1 cellular context compared by ENCODE assay signal in the genomic region with DNA sequence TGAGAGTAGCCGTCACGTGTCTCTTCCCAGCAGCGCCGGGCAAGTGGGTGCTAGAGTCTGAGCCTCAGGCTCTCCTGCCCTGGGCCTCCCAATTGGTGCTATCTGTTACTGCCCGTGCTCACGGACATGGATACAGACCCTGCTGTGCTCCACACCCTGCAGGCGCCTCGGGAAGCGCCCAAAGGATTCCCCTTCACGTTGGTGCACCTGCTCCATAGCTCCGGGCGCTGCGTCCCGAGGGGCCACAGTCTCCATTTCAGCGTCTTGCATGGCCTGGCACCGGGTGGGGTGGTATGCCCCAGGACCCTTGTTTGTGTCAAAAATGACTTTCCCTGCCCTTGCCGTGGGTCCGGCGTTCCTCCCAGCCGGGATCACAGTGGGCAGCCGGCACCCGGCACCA.
TF ChIP-seq lines count a peak whose summit lies in the region.

No MANE protein-coding gene starts in this region.

TF ChIP-seq in endothelial cell of umbilical vein, 7 proteins besides CTCF, POLR2A, EP300 and RAD21:
- TF ChIP-seq FOS (IDR thresholded peaks at IDR 0.05; ENCODE audit: borderline replicate concordance, insufficient read depth, low read length) (no peak), POLR2AphosphoS5 (IDR thresholded peaks at IDR 0.05; ENCODE audit: insufficient read depth, low read depth, low read length) (no peak), GATA2 (IDR thresholded peaks at IDR 0.05; ENCODE audit: insufficient read depth, insufficient read length, low read depth, low read length) (no peak), JUN (IDR thresholded peaks at IDR 0.05; ENCODE audit: borderline replicate concordance, insufficient read depth, insufficient read length, low read depth) (no peak), EZH2 (IDR thresholded peaks at IDR 0.05; ENCODE audit: borderline replicate concordance, low read depth, low read length, severe bottlenecking) (no peak), MYC (IDR thresholded peaks at IDR 0.05; ENCODE audit: low read depth, low read length) (no peak)
- TF ChIP-seq, protein P1, sequence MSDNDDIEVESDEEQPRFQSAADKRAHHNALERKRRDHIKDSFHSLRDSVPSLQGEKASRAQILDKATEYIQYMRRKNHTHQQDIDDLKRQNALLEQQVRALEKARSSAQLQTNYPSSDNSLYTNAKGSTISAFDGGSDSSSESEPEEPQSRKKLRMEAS (IDR thresholded peaks at IDR 0.05; ENCODE audit: insufficient read depth, insufficient read length) = no peak
